ENCODE assay signal across 19 cellular contexts in genomic region chr2:239039479-239039861, GRCh38.
DNase-seq lines count a peak whose midpoint lies in the region; ATAC-seq and TF ChIP-seq lines count a peak whose summit lies in the region.
"Had no signal": no experiment of that assay in that cellular context is flagged by ENCODE, and none has a peak within 500 bp of the region (broad histone marks: within the 10 kb centered on the region; RNA-seq: fewer than 3 reads in every experiment).

No MANE protein-coding gene starts in this region.

- no peak overlapping the region for H3K27ac Mint-ChIP-seq in natural killer cell treated with Interleukin-12 subunit alpha and Interleukin-12 subunit beta and Interleukin-15 and Interleukin-18, amount 100 ng/mL, for 72 hours
- H3K27ac Mint-ChIP-seq in natural killer cell: no peak overlapping the region
- H3K27ac Mint-ChIP-seq in activated CD4-positive, alpha-beta T cell treated with anti-CD3 and anti-CD28 coated beads, Interleukin-2, amount 10 ng/mL, durations not matched to agents 24 days and 14 days: no peak overlapping the region
- H3K27ac Mint-ChIP-seq: CD4-positive, alpha-beta T cell; H9 had no signal

- H3K9me3 Mint-ChIP-seq in natural killer cell treated with Interleukin-12 subunit alpha and Interleukin-12 subunit beta and Interleukin-15 and Interleukin-18, amount 100 ng/mL, for 72 hours: no peaks in the 10 kb centered on the region
- no peaks in the 10 kb centered on the region for H3K9me3 Mint-ChIP-seq in natural killer cell
- H3K9me3 Mint-ChIP-seq in activated CD4-positive, alpha-beta T cell treated with anti-CD3 and anti-CD28 coated beads, Interleukin-2, amount 10 ng/mL, durations not matched to agents 24 days and 14 days: no peaks in the 10 kb centered on the region
- H3K9me3 Mint-ChIP-seq: CD4-positive, alpha-beta T cell; H9 had no signal

- H3K36me3 ChIP-seq in sigmoid colon: no peaks in the 10 kb centered on the region
- H3K36me3 ChIP-seq: BE2C had no signal

- TF ChIP-seq EP300 in sigmoid colon (IDR thresholded peaks at IDR 0.05): no peak

- peaks cover 0 to 1% of the 10 kb centered on the region in 2 donors for H3K27me3 Mint-ChIP-seq in natural killer cell treated with Interleukin-12 subunit alpha and Interleukin-12 subunit beta and Interleukin-15 and Interleukin-18, amount 100 ng/mL, for 72 hours
- H3K27me3 Mint-ChIP-seq in natural killer cell (ENCODE audit: low read depth in 2 of 2): peaks cover 1 to 4% of the 10 kb centered on the region in 2 donors
- H3K27me3 Mint-ChIP-seq in activated CD4-positive, alpha-beta T cell treated with anti-CD3 and anti-CD28 coated beads, Interleukin-2, amount 10 ng/mL, durations not matched to agents 24 days and 14 days: peaks cover under 1% of the 10 kb centered on the region

- no peak overlapping the region for H3K27ac ChIP-seq in sigmoid colon

- 82 to 85% methylated on average over 11 of the region's 11 CpGs for WGBS in sigmoid colon, 2 donors

- H3K9me3 ChIP-seq in sigmoid colon: no peaks in the 10 kb centered on the region
- H3K9me3 ChIP-seq: BE2C had no signal

- intact Hi-C loops in natural killer cell (cut with micrococcal nuclease): loop anchor here (5.0 kb wide), 1 partner anchor 1108 kb away; no protein-coding TSS in a partner anchor
- intact Hi-C loops in sigmoid colon (cut with DNase I): no loop called here
- intact Hi-C loops in activated CD4-positive, alpha-beta T cell treated with anti-CD3 and anti-CD28 coated beads, Interleukin-2, amount 10 ng/mL, durations not matched to agents 24 days and 14 days (cut with micrococcal nuclease): loop anchor here (10.0 kb wide), 2 partner anchors 955 to 1105 kb away; partner anchors contain the start of gene OTOS

- TF ChIP-seq CTCF in natural killer cell (IDR thresholded peaks at IDR 0.05) (no peak), sigmoid colon (IDR thresholded peaks at IDR 0.05) (no peak)

- H3K4me1 ChIP-seq in sigmoid colon: peaks cover 0 to 8% (median 4%) of the 10 kb centered on the region in 4 donors
- H3K4me1 ChIP-seq: BE2C had no signal

- peaks cover 0 to 3% of the 10 kb centered on the region in 2 donors for H3K4me1 Mint-ChIP-seq in natural killer cell treated with Interleukin-12 subunit alpha and Interleukin-12 subunit beta and Interleukin-15 and Interleukin-18, amount 100 ng/mL, for 72 hours (ENCODE audit: low read depth in 2 of 2)
- peaks cover 0 to 5% of the 10 kb centered on the region in 2 donors for H3K4me1 Mint-ChIP-seq in natural killer cell
- H3K4me1 Mint-ChIP-seq in activated CD4-positive, alpha-beta T cell treated with anti-CD3 and anti-CD28 coated beads, Interleukin-2, amount 10 ng/mL, durations not matched to agents 24 days and 14 days: no peaks in the 10 kb centered on the region

- DNase-seq in natural killer cell treated with Interleukin-12 subunit alpha and Interleukin-12 subunit beta and Interleukin-15 and Interleukin-18, amount 100 ng/mL, for 72 hours (ENCODE audit: low spot score): peak; percentile 23
- DNase-seq in natural killer cell: no peak
- peak; percentile 29 for DNase-seq in middle frontal gyrus (ENCODE audit: extremely low spot score, low spot score)
- DNase-seq in sigmoid colon: peak; percentile 46
- no peak for DNase-seq in NCI-H2107 (lab: John Stamatoyannopoulos, UW)
- no peak for DNase-seq in activated CD4-positive, alpha-beta T cell treated with anti-CD3 and anti-CD28 coated beads for 1 hour
- DNase-seq in activated CD4-positive, alpha-beta T cell treated with anti-CD3 and anti-CD28 coated beads, Interleukin-2, amount 10 ng/mL, durations not matched to agents 24 days and 14 days: no peak
- DNase-seq: BE2C; CD4-positive, alpha-beta T cell; DMS153; GF-D8; H9; KG1; MV-4-11; NCI-H1417 treated with DMSO at 0.1 percent for 48 hours; NCI-H187 treated with DMSO at 0.1 percent for 48 hours; NCI-H226; NCI-H524; NCI-H82 had no signal

- no peak overlapping the region for H3K4me3 ChIP-seq in sigmoid colon

- no peak for ATAC-seq in natural killer cell treated with Interleukin-12 subunit alpha and Interleukin-12 subunit beta and Interleukin-15 and Interleukin-18, amount 100 ng/mL, for 72 hours
- no peak for ATAC-seq in natural killer cell

- H3K27me3 ChIP-seq in sigmoid colon: no peaks in the 10 kb centered on the region
- H3K27me3 ChIP-seq: BE2C had no signal

- no peak for TF ChIP-seq POLR2A in sigmoid colon (IDR thresholded peaks at IDR 0.05)

- H3K36me3 Mint-ChIP-seq in natural killer cell treated with Interleukin-12 subunit alpha and Interleukin-12 subunit beta and Interleukin-15 and Interleukin-18, amount 100 ng/mL, for 72 hours: no peaks in the 10 kb centered on the region
- no peaks in the 10 kb centered on the region for H3K36me3 Mint-ChIP-seq in natural killer cell
- no peaks in the 10 kb centered on the region for H3K36me3 Mint-ChIP-seq in activated CD4-positive, alpha-beta T cell treated with anti-CD3 and anti-CD28 coated beads, Interleukin-2, amount 10 ng/mL, durations not matched to agents 24 days and 14 days (ENCODE audit: low read depth)

- H3K4me3 Mint-ChIP-seq in natural killer cell treated with Interleukin-12 subunit alpha and Interleukin-12 subunit beta and Interleukin-15 and Interleukin-18, amount 100 ng/mL, for 72 hours: no peak overlapping the region
- no peak overlapping the region for H3K4me3 Mint-ChIP-seq in natural killer cell
- no peak overlapping the region for H3K4me3 Mint-ChIP-seq in activated CD4-positive, alpha-beta T cell treated with anti-CD3 and anti-CD28 coated beads, Interleukin-2, amount 10 ng/mL, durations not matched to agents 24 days and 14 days
- H3K4me3 Mint-ChIP-seq: CD4-positive, alpha-beta T cell; H9 had no signal

Comparison
In these comparisons a context has a peak if more than half of its experiments do, and no peak if none do; other contexts are left out.
1. DNase-seq: peak in natural killer cell treated with Interleukin-12 subunit alpha and Interleukin-12 subunit beta and Interleukin-15 and Interleukin-18, amount 100 ng/mL, for 72 hours (single experiment), middle frontal gyrus (single experiment) and sigmoid colon (single experiment); none in natural killer cell (single experiment), NCI-H2107 (single experiment), activated CD4-positive, alpha-beta T cell treated with anti-CD3 and anti-CD28 coated beads for 1 hour (single experiment) and activated CD4-positive, alpha-beta T cell treated with anti-CD3 and anti-CD28 coated beads, Interleukin-2, amount 10 ng/mL, durations not matched to agents 24 days and 14 days (single experiment).